Comparison of ENCODE assay signal across 3 cellular contexts in genomic region chr6:34486106-34486740, GRCh38.
TF ChIP-seq lines count a peak whose summit lies in the region.

No MANE protein-coding gene starts in this region.

TF ChIP-seq in SK-N-SH, 30 proteins besides CTCF, POLR2A, EP300 and RAD21:
- TF ChIP-seq, protein P1, sequence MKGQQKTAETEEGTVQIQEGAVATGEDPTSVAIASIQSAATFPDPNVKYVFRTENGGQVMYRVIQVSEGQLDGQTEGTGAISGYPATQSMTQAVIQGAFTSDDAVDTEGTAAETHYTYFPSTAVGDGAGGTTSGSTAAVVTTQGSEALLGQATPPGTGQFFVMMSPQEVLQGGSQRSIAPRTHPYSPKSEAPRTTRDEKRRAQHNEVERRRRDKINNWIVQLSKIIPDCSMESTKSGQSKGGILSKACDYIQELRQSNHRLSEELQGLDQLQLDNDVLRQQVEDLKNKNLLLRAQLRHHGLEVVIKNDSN (IDR thresholded peaks at IDR 0.05; ENCODE audit: borderline replicate concordance, low read depth): no peak
- no peak for TF ChIP-seq GATA2 (CRISPR knock-in tag; IDR thresholded peaks at IDR 0.05)
- no peak for TF ChIP-seq RFX5 (IDR thresholded peaks at IDR 0.05; ENCODE audit: low read length)
- no peak for TF ChIP-seq FOSL2 (IDR thresholded peaks at IDR 0.05; ENCODE audit: borderline replicate concordance, low read depth)

TF ChIP-seq in SK-N-SH treated with all-trans-retinoic acid at 6 μM for 48 hours, 23 proteins besides CTCF, POLR2A, EP300 and RAD21:
- no peak for TF ChIP-seq CSRNP3 (CRISPR knock-in tag; IDR thresholded peaks at IDR 0.05)
- no peak for TF ChIP-seq ZFP3 (CRISPR knock-in tag; IDR thresholded peaks at IDR 0.05)
- no peak for TF ChIP-seq PPARA (CRISPR knock-in tag; IDR thresholded peaks at IDR 0.05; ENCODE audit: borderline replicate concordance)
- no peak for TF ChIP-seq TCF4 (CRISPR knock-in tag; IDR thresholded peaks at IDR 0.05; ENCODE audit: borderline replicate concordance)
- no peak for TF ChIP-seq SNAI2 (CRISPR knock-in tag; IDR thresholded peaks at IDR 0.05)
- no peak for TF ChIP-seq CSDC2 (CRISPR knock-in tag; IDR thresholded peaks at IDR 0.05)
- TF ChIP-seq CREB5 (CRISPR knock-in tag; IDR thresholded peaks at IDR 0.05; ENCODE audit: low read depth): no peak
- no peak for TF ChIP-seq ISL1 (CRISPR knock-in tag; IDR thresholded peaks at IDR 0.05)
- TF ChIP-seq PATZ1 (CRISPR knock-in tag; IDR thresholded peaks at IDR 0.05; ENCODE audit: borderline replicate concordance): no peak
- no peak for TF ChIP-seq ESRRG (CRISPR knock-in tag; IDR thresholded peaks at IDR 0.05)
- no peak for TF ChIP-seq ZNF565 (CRISPR knock-in tag; conservative IDR thresholded peaks at IDR 0.05; ENCODE audit: low read depth)
- no peak for TF ChIP-seq GLIS3 (CRISPR knock-in tag; IDR thresholded peaks at IDR 0.05)
- no peak for TF ChIP-seq ZNF8 (CRISPR knock-in tag; IDR thresholded peaks at IDR 0.05)
- TF ChIP-seq, protein P2, sequence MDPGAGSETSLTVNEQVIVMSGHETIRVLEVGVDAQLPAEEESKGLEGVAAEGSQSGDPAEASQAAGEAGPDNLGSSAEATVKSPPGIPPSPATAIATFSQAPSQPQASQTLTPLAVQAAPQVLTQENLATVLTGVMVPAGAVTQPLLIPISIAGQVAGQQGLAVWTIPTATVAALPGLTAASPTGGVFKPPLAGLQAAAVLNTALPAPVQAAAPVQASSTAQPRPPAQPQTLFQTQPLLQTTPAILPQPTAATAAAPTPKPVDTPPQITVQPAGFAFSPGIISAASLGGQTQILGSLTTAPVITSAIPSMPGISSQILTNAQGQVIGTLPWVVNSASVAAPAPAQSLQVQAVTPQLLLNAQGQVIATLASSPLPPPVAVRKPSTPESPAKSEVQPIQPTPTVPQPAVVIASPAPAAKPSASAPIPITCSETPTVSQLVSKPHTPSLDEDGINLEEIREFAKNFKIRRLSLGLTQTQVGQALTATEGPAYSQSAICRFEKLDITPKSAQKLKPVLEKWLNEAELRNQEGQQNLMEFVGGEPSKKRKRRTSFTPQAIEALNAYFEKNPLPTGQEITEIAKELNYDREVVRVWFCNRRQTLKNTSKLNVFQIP (CRISPR knock-in tag; IDR thresholded peaks at IDR 0.05; ENCODE audit: borderline replicate concordance, low read depth): no peak
- no peak for TF ChIP-seq OSR1 (CRISPR knock-in tag; IDR thresholded peaks at IDR 0.05)
TF ChIP-seq in SK-N-SH treated with all-trans-retinoic acid at 6 μM for 48 hours: peak in this region for 0.

TF ChIP-seq in H1, 55 proteins besides CTCF, POLR2A, EP300 and RAD21:
- TF ChIP-seq HDAC6 (IDR thresholded peaks at IDR 0.05; ENCODE audit: low read depth, low read length) (no peak), CTBP2 (IDR thresholded peaks at IDR 0.05; ENCODE audit: borderline replicate concordance, insufficient read depth, insufficient read length, low read length) (no peak), NRF1 (IDR thresholded peaks at IDR 0.05; ENCODE audit: low read depth, low read length) (no peak), ZNF274 (IDR thresholded peaks at IDR 0.05; ENCODE audit: borderline replicate concordance, extremely low read depth, low read length) (no peak)
